Comparison of ENCODE assay signal across 28 cellular contexts in genomic region chr7:40786909-40787308, GRCh38.
"Had no signal": no experiment of that assay in that cellular context is flagged by ENCODE, and none has a peak within 500 bp of the region (broad histone marks: within the 10 kb centered on the region; RNA-seq: fewer than 3 reads in every experiment).

No MANE protein-coding gene starts in this region.

- ATAC-seq: activated CD4-positive, CD25-positive, alpha-beta regulatory T cell treated with anti-CD3 and anti-CD28 coated beads, Interleukin-2, amount 50 U/mL, for 24 hours; activated CD8-positive, alpha-beta T cell treated with anti-CD3 and anti-CD28 coated beads for 36 hours; activated T-cell treated with anti-CD3 and anti-CD28 coated beads, Interleukin-2, amount 50 U/mL, for 4 hours; activated T-helper 17 cell treated with anti-CD3 and anti-CD28 coated beads, Interleukin-2, amount 50 U/mL, for 72 hours; effector memory CD8-positive, alpha-beta T cell; foreskin keratinocyte; gastrocnemius medialis; heart left ventricle had no signal

- H3K27me3 ChIP-seq: brain microvascular endothelial cell, esophagus muscularis mucosa, foreskin keratinocyte, gastrocnemius medialis, heart left ventricle had no signal

- H3K4me3 ChIP-seq: esophagus muscularis mucosa, gastrocnemius medialis, heart left ventricle had no signal

- H3K4me1 ChIP-seq: foreskin keratinocyte, gastrocnemius medialis had no signal

- H3K36me3 ChIP-seq: brain microvascular endothelial cell, esophagus muscularis mucosa, gastrocnemius medialis, heart left ventricle, WERI-Rb-1 had no signal

- H3K9me3 ChIP-seq: esophagus muscularis mucosa, gastrocnemius medialis, heart left ventricle had no signal

- DNase-seq: activated B cell treated with CpG ODN at 0.5 μM for 24 hours; activated CD4-positive, alpha-beta T cell treated with anti-CD3 and anti-CD28 coated beads for 48 hours; activated CD4-positive, alpha-beta T cell treated with anti-CD3 and anti-CD28 coated beads, Interleukin-2, amount 50 U/mL, for 1 hour; activated CD4-positive, alpha-beta T cell treated with anti-CD3 and anti-CD28 coated beads, Interleukin-2, amount 50 U/mL, for 48 hours; activated CD8-positive, alpha-beta memory T cell treated with anti-CD3 and anti-CD28 coated beads for 24 hours; activated CD8-positive, alpha-beta T cell treated with anti-CD3 and anti-CD28 coated beads for 36 hours; activated effector memory CD4-positive, alpha-beta T cell treated with Interleukin-2 at 50 U/mL for 16 hours; activated gamma-delta T cell treated with Interleukin-2 at 50 U/mL for 16 hours; activated naive CD4-positive, alpha-beta T cell treated with anti-CD3 and anti-CD28 coated beads, Interleukin-2, amount 50 U/mL, for 16 hours; activated naive CD4-positive, alpha-beta T cell treated with Interleukin-2 at 50 U/mL for 16 hours; activated T-cell treated with anti-CD3 and anti-CD28 coated beads, Interleukin-2, amount 50 U/mL, for 4 hours; amniotic stem cell; anterior cingulate cortex; brain microvascular endothelial cell; cortex of kidney; dermis blood vessel endothelial cell; effector CD4-positive, alpha-beta T cell; effector memory CD8-positive, alpha-beta T cell; erythroblast; foreskin keratinocyte; gastrocnemius medialis; glutamatergic neuron; heart left ventricle; T1000; WERI-Rb-1 had no signal

- H3K27ac ChIP-seq: brain microvascular endothelial cell, esophagus muscularis mucosa, foreskin keratinocyte, gastrocnemius medialis, heart left ventricle, WERI-Rb-1 had no signal
